ENCODE assay signal across 24 cellular contexts in genomic region chr14:78985668-78986073, GRCh38.
DNase-seq lines count a peak whose midpoint lies in the region; ATAC-seq, FAIRE-seq and TF ChIP-seq lines count a peak whose summit lies in the region.
"Had no signal": no experiment of that assay in that cellular context is flagged by ENCODE, and none has a peak within 500 bp of the region (broad histone marks: within the 10 kb centered on the region; RNA-seq: fewer than 3 reads in every experiment).

No MANE protein-coding gene starts in this region.

- H3K36me3 ChIP-seq in HUES48 (ENCODE audit: control insufficient read depth, insufficient read depth, low read length) (no peaks in the 10 kb centered on the region), brain microvascular endothelial cell (replicated peaks) (no peaks in the 10 kb centered on the region)
- H3K36me3 ChIP-seq: BLaER1 treated with 17β-estradiol and CSF1 and Interleukin-3, amounts not matched to agents 10 nM and 100 nM; colonic mucosa; gastroesophageal sphincter; right atrium auricular region; suprapubic skin had no signal

- peaks cover 42% of the 10 kb centered on the region for H3K4me1 ChIP-seq in HUES48 (ENCODE audit: control insufficient read depth, insufficient read depth, low read length)
- H3K4me1 ChIP-seq: BLaER1 treated with 17β-estradiol and CSF1 and Interleukin-3, amounts not matched to agents 10 nM and 100 nM; body of pancreas; colonic mucosa; gastroesophageal sphincter; right atrium auricular region; suprapubic skin had no signal

- no peak overlapping the region for H3K4me3 ChIP-seq in AG10803 (ENCODE audit: low read length)
- H3K4me3 ChIP-seq in HUES48 (ENCODE audit: low read depth, low read length), result peak overlapping the region; percentile 32; the same call in 1 of the 2 replicates
- no peak overlapping the region for H3K4me3 ChIP-seq in brain microvascular endothelial cell (ENCODE audit: low read depth, low read length)
- H3K4me3 ChIP-seq: BLaER1 treated with 17β-estradiol and CSF1 and Interleukin-3, amounts not matched to agents 10 nM and 100 nM; body of pancreas; colonic mucosa; gastroesophageal sphincter; GM12878; right atrium auricular region; suprapubic skin had no signal

- H3K27me3 ChIP-seq in HUES48 (ENCODE audit: control insufficient read depth, insufficient read depth, low read length), result peaks cover 43% of the 10 kb centered on the region
- H3K27me3 ChIP-seq in brain microvascular endothelial cell (replicated peaks), result no peaks in the 10 kb centered on the region
- H3K27me3 ChIP-seq: BLaER1 treated with 17β-estradiol and CSF1 and Interleukin-3, amounts not matched to agents 10 nM and 100 nM; body of pancreas; colonic mucosa; gastroesophageal sphincter; right atrium auricular region; suprapubic skin had no signal

- no peak overlapping the region for H3K9ac ChIP-seq in HUES48 (ENCODE audit: low read depth, low read length)
- H3K9ac ChIP-seq: BLaER1 treated with 17β-estradiol and CSF1 and Interleukin-3, amounts not matched to agents 10 nM and 100 nM had no signal

- no peak for TF ChIP-seq POLR2A in H54 (IDR thresholded peaks at IDR 0.05; ENCODE audit: low read depth, low read length)

- TF ChIP-seq CTCF in AG10803 (conservative IDR thresholded peaks at IDR 0.05; ENCODE audit: low read length) (no peak), brain microvascular endothelial cell (IDR thresholded peaks at IDR 0.05; ENCODE audit: low read depth, low read length, missing control alignments) (no peak)

- H3K27ac ChIP-seq in HUES48 (ENCODE audit: low read depth, low read length) (peak overlapping the region; percentile 83), brain microvascular endothelial cell (no peak overlapping the region)
- H3K27ac ChIP-seq: BLaER1 treated with 17β-estradiol and CSF1 and Interleukin-3, amounts not matched to agents 10 nM and 100 nM; body of pancreas; colonic mucosa; gastroesophageal sphincter; right atrium auricular region; suprapubic skin had no signal

- no peak for FAIRE-seq in H54 (lab: Jason Lieb, UNC)
- FAIRE-seq: A204.1, GM12878 had no signal

- in situ Hi-C loops in brain microvascular endothelial cell (cut with HindIII; ENCODE audit: low pct_ligation_motif_present, low sequenced_read_pairs), result no loop called here

- H3K9me3 ChIP-seq in HUES48 (ENCODE audit: control insufficient read depth, insufficient read depth, low read length), result no peaks in the 10 kb centered on the region
- H3K9me3 ChIP-seq: BLaER1 treated with 17β-estradiol and CSF1 and Interleukin-3, amounts not matched to agents 10 nM and 100 nM; body of pancreas; colonic mucosa; gastroesophageal sphincter; right atrium auricular region; suprapubic skin had no signal

- DNase-seq in AG10803 (ENCODE audit: low read depth) (peak; percentile 39), brain microvascular endothelial cell (peak; percentile 31), iPS DF 4.7 (ENCODE audit: extremely low read depth, low spot score) (peak; percentile 88), H54 (ENCODE audit: insufficient read length, low spot score) (no peak), HuH-7.5 (ENCODE audit: low spot score) (no peak)
- DNase-seq: activated CD8-positive, alpha-beta T cell treated with anti-CD3 and anti-CD28 coated beads for 36 hours; activated naive CD4-positive, alpha-beta T cell treated with anti-CD3 and anti-CD28 coated beads, Interleukin-2, amount 50 U/mL, for 16 hours; activated T-cell treated with anti-CD3 and anti-CD28 coated beads, Interleukin-2, amount 50 U/mL, for 1 hour; body of pancreas; colonic mucosa; GF-D8; NCI-H1417 treated with DMSO at 0.1 percent for 48 hours; NCI-H82; nucleus accumbens; SHP77 treated with DMSO at 0.1 percent for 48 hours had no signal

- ATAC-seq in HG03378 (IDR thresholded peaks at IDR 0.05; ENCODE audit: unreplicated experiment) (no peak), GM18873 (IDR thresholded peaks at IDR 0.05; ENCODE audit: low FRiP score, unreplicated experiment) (no peak)
- ATAC-seq: activated CD8-positive, alpha-beta T cell treated with anti-CD3 and anti-CD28 coated beads for 36 hours; body of pancreas; gastroesophageal sphincter; GM12878 had no signal

Comparison
In these comparisons a context has a peak if more than half of its experiments do, and no peak if none do; other contexts are left out.
1. DNase-seq: peak in AG10803 (single experiment), brain microvascular endothelial cell (single experiment) and iPS DF 4.7 (single experiment); none in H54 (single experiment) and HuH-7.5 (single experiment).